18 cellular contexts compared by ENCODE assay signal in the genomic region with DNA sequence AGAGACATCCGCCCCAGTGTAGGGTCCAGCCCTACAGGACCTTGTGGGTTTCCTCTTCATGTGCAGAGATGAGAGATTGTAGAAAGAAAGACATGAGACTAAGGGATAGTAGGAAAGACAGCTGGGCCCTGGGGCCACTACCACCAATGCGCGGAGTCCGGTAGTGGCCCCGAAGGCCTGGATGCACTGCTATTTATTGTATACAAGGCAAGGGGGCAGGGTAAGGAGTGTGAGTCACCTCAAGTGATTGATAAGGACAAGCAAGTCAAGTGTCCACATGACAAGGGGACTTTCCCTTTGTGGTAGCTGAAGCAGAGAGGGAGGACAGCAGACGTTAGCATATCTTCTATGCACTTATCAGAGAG. TPM values are rescaled to one million over a fixed set of nuclear protein-coding genes. Genes with fewer than 3 reads are reported as not detected.
DNase-seq lines count a peak whose midpoint lies in the region; ATAC-seq and TF ChIP-seq lines count a peak whose summit lies in the region.
"Had no signal": no experiment of that assay in that cellular context is flagged by ENCODE, and none has a peak within 500 bp of the region (broad histone marks: within the 10 kb centered on the region; RNA-seq: fewer than 3 reads in every experiment).

No MANE protein-coding gene starts in this region.

- peaks cover 15% of the 10 kb centered on the region for H3K4me1 Mint-ChIP-seq in central memory CD8-positive, alpha-beta T cell

- H3K79me2 ChIP-seq in osteoblast (ENCODE audit: insufficient read depth, low read length): no peaks in the 10 kb centered on the region

- H3K36me3 Mint-ChIP-seq in central memory CD8-positive, alpha-beta T cell (ENCODE audit: insufficient read depth): peaks cover 5% of the 10 kb centered on the region
- H3K36me3 Mint-ChIP-seq: WTC11 had no signal

- no peaks in the 10 kb centered on the region for H3K9me3 Mint-ChIP-seq in central memory CD8-positive, alpha-beta T cell
- H3K9me3 Mint-ChIP-seq: effector memory CD8-positive, alpha-beta T cell; nephron; WTC11 had no signal

- H3K4me1 ChIP-seq in osteoblast (ENCODE audit: insufficient read depth, low read length): no peaks in the 10 kb centered on the region

- no peak overlapping the region for H3K4me2 ChIP-seq in osteoblast (ENCODE audit: insufficient read depth, low read length)

- TF ChIP-seq CTCF in GM12865 (IDR thresholded peaks at IDR 0.05; ENCODE audit: insufficient read depth, low read depth, low read length, missing control alignments) (no peak), osteoblast (IDR thresholded peaks at IDR 0.05; ENCODE audit: extremely low read depth, low read depth, low read length) (no peak)

- no peaks in the 10 kb centered on the region for H3K36me3 ChIP-seq in osteoblast (ENCODE audit: insufficient read depth, low read length)
- H3K36me3 ChIP-seq: left ventricle myocardium inferior, Peyer's patch had no signal

- H3K27me3 ChIP-seq in osteoblast (ENCODE audit: insufficient read depth, low read length): peaks cover 18% of the 10 kb centered on the region
- H3K27me3 ChIP-seq: Peyer's patch had no signal

- ATAC-seq in central memory CD8-positive, alpha-beta T cell (replicated peaks; ENCODE audit: extremely low read depth, poor library complexity, severe bottlenecking): peak; percentile 32
- ATAC-seq in HG03159 (IDR thresholded peaks at IDR 0.05; ENCODE audit: unreplicated experiment): no peak
- ATAC-seq in HG02970 (IDR thresholded peaks at IDR 0.05; ENCODE audit: low FRiP score, unreplicated experiment): no peak
- ATAC-seq: effector memory CD8-positive, alpha-beta T cell; WTC11 had no signal

- no peak overlapping the region for H3K4me3 ChIP-seq in GM12865 (ENCODE audit: low read depth, low read length)
- no peak overlapping the region for H3K4me3 ChIP-seq in osteoblast (ENCODE audit: insufficient read depth, low read length)
- H3K4me3 ChIP-seq: left ventricle myocardium inferior, Peyer's patch had no signal

- H4K20me1 ChIP-seq in osteoblast (ENCODE audit: insufficient read depth, low read length): no peaks in the 10 kb centered on the region

- H3K27me3 Mint-ChIP-seq in central memory CD8-positive, alpha-beta T cell: peaks cover 1% of the 10 kb centered on the region

- no peak overlapping the region for H3K27ac ChIP-seq in osteoblast (ENCODE audit: low read depth, low read length)
- H3K27ac ChIP-seq: C4-2B, left ventricle myocardium inferior had no signal

- DNase-seq in GM12865 (ENCODE audit: low read depth) (peak; percentile 55), OCI-M1 (lab: John Stamatoyannopoulos, UW) (peak; percentile 90), osteoblast (ENCODE audit: insufficient read length, low spot score, missing footprints) (peak; percentile 37)
- DNase-seq in central memory CD8-positive, alpha-beta T cell (ENCODE audit: low spot score in 2 of 2): no peak
- DNase-seq in activated naive CD4-positive, alpha-beta T cell (lab: John Stamatoyannopoulos, UW): no peak
- DNase-seq: activated CD8-positive, alpha-beta memory T cell treated with anti-CD3 and anti-CD28 coated beads, Interleukin-2, amount 50 U/mL, for 4 hours; effector memory CD8-positive, alpha-beta T cell; GOT3; left ventricle myocardium inferior had no signal

- no peak overlapping the region for H3K27ac Mint-ChIP-seq in central memory CD8-positive, alpha-beta T cell (ENCODE audit: low read depth)
- H3K27ac Mint-ChIP-seq: effector memory CD8-positive, alpha-beta T cell; nephron; WTC11 had no signal

- no peak overlapping the region for H2AFZ ChIP-seq in osteoblast (ENCODE audit: low read length)

- no peaks in the 10 kb centered on the region for H3K9me3 ChIP-seq in osteoblast (ENCODE audit: low read depth, low read length)
- H3K9me3 ChIP-seq: left ventricle myocardium inferior, Peyer's patch had no signal

- no peak overlapping the region for H3K4me3 Mint-ChIP-seq in central memory CD8-positive, alpha-beta T cell
- H3K4me3 Mint-ChIP-seq: effector memory CD8-positive, alpha-beta T cell; nephron; WTC11 had no signal

RNA-seq across cellular contexts. Expression of a gene that starts 6.2 kb away (rescaled TPM):
- 31.8 and 39.8 TPM in 2 replicates for total RNA-seq in osteoblast

RNA-seq across cellular contexts. Expression of a gene that starts 11.2 kb away (rescaled TPM):
- under 0.01 TPM in 1 of 2 replicates, not detected in the other for total RNA-seq in osteoblast

RNA-seq across cellular contexts. Expression of a gene that starts 20.7 kb away (rescaled TPM):
- not detected in 2 replicates for total RNA-seq in osteoblast
- total RNA-seq: cardiac septum, MCF 10A, renal cortical epithelial cell had no signal

RNA-seq across cellular contexts. Expression of a gene that starts 22.8 kb away (rescaled TPM):
- total RNA-seq in osteoblast: 64.2 and 64.8 TPM in 2 replicates

RNA-seq across cellular contexts. Expression of a gene that starts 26.9 kb away (rescaled TPM):
- total RNA-seq in osteoblast: not detected in 2 replicates
- total RNA-seq: cardiac septum, left ventricle myocardium inferior, MCF 10A, Peyer's patch, renal cortical epithelial cell, WTC11 had no signal

Comparison
In these comparisons a context has a peak if more than half of its experiments do, and no peak if none do; other contexts are left out.
1. DNase-seq: peak in GM12865 (single experiment), OCI-M1 (single experiment) and osteoblast (single experiment); none in central memory CD8-positive, alpha-beta T cell (0 of 2) and activated naive CD4-positive, alpha-beta T cell (0 of 4).